6 cellular contexts compared by ENCODE assay signal in the genomic region with DNA sequence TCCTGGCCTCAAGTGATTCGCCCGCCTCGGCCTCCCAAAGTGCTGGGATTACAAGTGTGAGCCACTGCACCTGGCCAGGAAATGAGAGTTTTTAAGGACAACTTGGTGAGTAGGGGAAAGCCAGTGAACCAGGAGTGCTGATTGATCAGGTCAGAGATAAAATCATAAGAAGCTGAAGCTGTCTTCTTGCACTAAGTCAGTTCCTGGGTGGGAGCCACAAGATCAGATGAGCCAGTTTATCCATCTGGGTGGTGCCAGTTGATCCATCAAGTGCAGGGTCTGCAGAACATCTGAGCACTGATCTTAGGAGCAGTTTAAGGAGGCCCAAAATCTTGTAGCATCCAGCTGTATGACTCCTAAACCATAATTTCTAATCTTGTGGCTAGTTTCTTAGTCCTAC. TPM values are rescaled to one million over a fixed set of nuclear protein-coding genes. Genes with fewer than 3 reads are reported as not detected.
DNase-seq lines count a peak whose midpoint lies in the region; ATAC-seq, FAIRE-seq and TF ChIP-seq lines count a peak whose summit lies in the region.
"Not testable (repeated sequence)": the region's sequence is repeated elsewhere in the genome, so short reads cannot be mapped to it uniquely, and the experiment has no call there.

No MANE protein-coding gene starts in this region.

- TF ChIP-seq RAD21 in K562 (CRISPR knock-in tag; conservative IDR thresholded peaks at IDR 0.05 in 1 of 2, IDR thresholded peaks at IDR 0.05 in 1 of 2), result not testable (repeated sequence)

- CTCF ChIA-PET in OCI-LY7 (lab: Charles Lee; ENCODE audit: unreplicated experiment); K562 (lab: Yijun Ruan, JAX; ENCODE audit: low intra/inter-chr PET ratio): not testable (repeated sequence)

- H3K9me2 ChIP-seq in OCI-LY7 (ENCODE audit: insufficient read depth, low read length), result not testable (repeated sequence)

- H3K9me1 ChIP-seq in K562 (ENCODE audit: control insufficient read depth, insufficient read depth, low read length), result not testable (repeated sequence)

- H3K27me3 ChIP-seq in K562 (ENCODE audit: control insufficient read depth in 2 of 2, insufficient read depth in 2 of 2, low read length in 2 of 2); sigmoid colon; thyroid gland: not testable (repeated sequence)

- ATAC-seq in K562, result not testable (repeated sequence)

- peak overlapping the region; percentile 15 for H3K27ac ChIP-seq in OCI-LY7 (ENCODE audit: low read depth, low read length, poor library complexity, severe bottlenecking)
- not testable (repeated sequence) for H3K27ac ChIP-seq in K562 (ENCODE audit: extremely low read depth, low read depth, low read length); sigmoid colon
- peak overlapping the region; percentile 67 to 75 (median 71) for H3K27ac ChIP-seq in thyroid gland

- not testable (repeated sequence) for H3K4me3 ChIP-seq in OCI-LY7 (ENCODE audit: low read depth, low read length, poor library complexity, severe bottlenecking); K562; sigmoid colon; thyroid gland (replicated peaks in 1 of 3)

- DNase-seq in OCI-LY7 (ENCODE audit: low spot score); K562 (ENCODE audit: extremely low read depth in 1 of 4, low spot score in 3 of 4); thyroid gland: not testable (repeated sequence)
- peak; percentile 33 for DNase-seq in activated CD8-positive, alpha-beta memory T cell treated with anti-CD3 and anti-CD28 coated beads, Interleukin-2, amount 50 U/mL, for 48 hours
- peak; percentile 18 for DNase-seq in sigmoid colon

- not testable (repeated sequence) for H3K79me2 ChIP-seq in OCI-LY7 (ENCODE audit: insufficient read depth, low read depth, low read length); K562 (ENCODE audit: control insufficient read depth, insufficient read depth, low read length)

- in situ Hi-C loops in K562 (cut with MboI), result loop anchor here (10.0 kb wide), 1 partner anchor 274 kb away; no protein-coding TSS in a partner anchor

- not testable (repeated sequence) for H4K20me1 ChIP-seq in OCI-LY7 (ENCODE audit: insufficient read depth, low read length); K562 (replicated peaks; ENCODE audit: control insufficient read depth, insufficient read depth, low read length)

- not testable (repeated sequence) for FAIRE-seq in K562 (lab: Jason Lieb, UNC)

- peak overlapping the region in 2 of 3 donors; percentile 69 to 81 for H3K27ac Mint-ChIP-seq in IgD-negative memory B cell

- intact Hi-C loops in OCI-LY7 (cut with micrococcal nuclease; ENCODE audit: unreplicated experiment); K562 (cut with micrococcal nuclease); sigmoid colon (cut with DNase I); thyroid gland (cut with DNase I): not testable (repeated sequence)

- peak overlapping the region in 2 of 4 donors; percentile 36 to 52 for H3K4me3 Mint-ChIP-seq in IgD-negative memory B cell

- peak overlapping the region; percentile 35; the same call in 1 of the 2 replicates for H3K4me2 ChIP-seq in OCI-LY7 (ENCODE audit: low read length)
- H3K4me2 ChIP-seq in K562 (ENCODE audit: insufficient read depth, low read length), result not testable (repeated sequence)

- peaks cover 52 to 65% (median 54%) of the 10 kb centered on the region in 3 donors for H3K4me1 Mint-ChIP-seq in IgD-negative memory B cell

- not testable (repeated sequence) for H3K27me3 Mint-ChIP-seq in IgD-negative memory B cell

- not testable (repeated sequence) for H3K9ac ChIP-seq in K562 (ENCODE audit: insufficient read depth in 1 of 2, low read depth in 2 of 2, low read length in 2 of 2)

- peaks cover 15% of the 10 kb centered on the region for H3K36me3 ChIP-seq in OCI-LY7 (ENCODE audit: insufficient read depth, low read length)
- not testable (repeated sequence) for H3K36me3 ChIP-seq in K562 (ENCODE audit: control insufficient read depth, insufficient read depth, low read length); sigmoid colon; thyroid gland

- H3K4me1 ChIP-seq in OCI-LY7 (ENCODE audit: insufficient read depth, low read length, poor library complexity, severe bottlenecking) (peaks cover 68% of the 10 kb centered on the region), thyroid gland (peaks cover 10 to 28% of the 10 kb centered on the region in 2 donors)
- not testable (repeated sequence) for H3K4me1 ChIP-seq in K562 (replicated peaks in 1 of 2; ENCODE audit: control insufficient read depth in 2 of 2, insufficient read depth in 2 of 2, low read length in 2 of 2); sigmoid colon

- peak overlapping the region; percentile 48; the same call in 1 of the 2 replicates for H2AFZ ChIP-seq in OCI-LY7 (ENCODE audit: low read length)
- not testable (repeated sequence) for H2AFZ ChIP-seq in K562 (ENCODE audit: low read depth, low read length)

- H3K9me3 Mint-ChIP-seq in IgD-negative memory B cell, result not testable (repeated sequence)

- BruUV-seq in OCI-LY7 (replicated peaks; lab: Mats Ljungman, UMichigan); K562 (replicated peaks; lab: Mats Ljungman, UMichigan): not testable (repeated sequence)

- H3K9me3 ChIP-seq in OCI-LY7 (ENCODE audit: low read length), result peaks cover 24% of the 10 kb centered on the region
- H3K9me3 ChIP-seq in K562 (replicated peaks; ENCODE audit: control insufficient read depth, insufficient read depth, low read depth, low read length); sigmoid colon; thyroid gland: not testable (repeated sequence)

- POLR2A ChIA-PET in OCI-LY7 (lab: Charles Lee), result interaction anchor here (0.6 to 1.6 kb wide), 9 partner anchors 22 to 839 kb away, joined by 3 to 4 read pairs (median 3); a partner anchor contains a TSS
- POLR2A ChIA-PET in K562 (lab: Yijun Ruan, JAX), result interaction anchor here (2.0 kb wide), 1 partner anchor 10 kb away, joined by 5 read pairs; no protein-coding TSS in a partner anchor

- WGBS in K562 (ENCODE audit: insufficient coverage, low coverage, missing lambda C conversion rate), result 11% methylated on average over 3 of the region's 3 CpGs
- 91 to 93% methylated on average over 3 of the region's 3 CpGs for WGBS in sigmoid colon, 2 donors
- whole genome bisulfite sequencing in thyroid gland, 2 donors, result 79 to 83% methylated on average over 3 of the region's 3 CpGs

- TF ChIP-seq CTCF in OCI-LY7 (conservative IDR thresholded peaks at IDR 0.05; ENCODE audit: low read length); K562 (IDR thresholded peaks at IDR 0.05 in 2 of 3, conservative IDR thresholded peaks at IDR 0.05 in 1 of 3; ENCODE audit: insufficient read depth in 2 of 3, low read depth in 1 of 3, low read length in 3 of 3); sigmoid colon (IDR thresholded peaks at IDR 0.05); thyroid gland (IDR thresholded peaks at IDR 0.05): not testable (repeated sequence)

- H3K36me3 Mint-ChIP-seq in IgD-negative memory B cell, result not testable (repeated sequence)

- TF ChIP-seq EP300 in K562 (IDR thresholded peaks at IDR 0.05; ENCODE audit: low read length); sigmoid colon (IDR thresholded peaks at IDR 0.05): not testable (repeated sequence)

- not testable (repeated sequence) for TF ChIP-seq POLR2A in K562 (conservative IDR thresholded peaks at IDR 0.05); sigmoid colon (IDR thresholded peaks at IDR 0.05); thyroid gland (IDR thresholded peaks at IDR 0.05)

RNA-seq across cellular contexts. Expression of a gene that starts 39.0 kb away (rescaled TPM):
- polyA plus RNA-seq in IgD-negative memory B cell (12.3 TPM), K562 (2011; rRNA removed) (24.9 and 28.3 TPM in 2 replicates), K562 (2014; fragmentation: Illumina TruSeq; extraction: Trizol) (26.8 and 34.5 TPM in 2 replicates), K562 (2014; fragmentation: Nextera tagmentation; extraction: Ambion mirVana) (10 to 100 TPM; 44.1 to 61.5 TPM), K562 (2014; rRNA removed) (23.5 and 39.6 TPM in 2 replicates), sigmoid colon (10 to 100 TPM in 1 of 3 donors, 1 to 10 TPM in 2; 5.4 to 11.7 (median 9.5) TPM)
- 12.7 and 24.3 TPM in 2 replicates for total RNA-seq in OCI-LY7 (2014; rRNA removed; shearing (Covaris generic))
- total RNA-seq in OCI-LY7 (2022) (23.5 and 28.4 TPM in 2 replicates), K562 (2014; rRNA removed) (18.8 and 20.9 TPM in 2 replicates), K562 (2014; rRNA removed; fragmentation: Illumina TruSeq; extraction: Trizol) (32.8 and 38.7 TPM in 2 replicates), K562 (2015; rRNA removed; fragmentation: Illumina TruSeq; extraction: Trizol) (32.2 and 33.9 TPM in 2 replicates), K562 (2021) (19.9 and 21.6 TPM in 2 replicates), sigmoid colon (10 to 100 TPM; 14.3 to 21.9 (median 15.3) TPM), thyroid gland (10 to 100 TPM; 20.2 to 20.8 (median 20.5) TPM)
- 16.8 and 19.9 TPM in 2 replicates for total RNA-seq in K562 (2011; cell fraction: chromatin; rRNA removed; ENCODE audit: low replicate concordance)
- total RNA-seq in K562 (2011; cell fraction: nucleolus; rRNA removed), result 13.3 and 14.7 TPM in 2 replicates
- 20.2 and 22.2 TPM in 2 replicates for total RNA-seq in K562 (2011; cell fraction: nucleoplasm; rRNA removed)
- polyA plus RNA-seq in K562 (2011; cell fraction: cytosol; rRNA removed), result 19.2 and 21.8 TPM in 2 replicates
- polyA plus RNA-seq in K562 (2011; cell fraction: nucleus; rRNA removed), result 9.8 and 10.3 TPM in 2 replicates
- polyA plus RNA-seq in K562 (2012), result 20.3 and 21.8 TPM in 2 replicates
- polyA minus RNA-seq in K562 (2011; rRNA and poly(A)+ RNA removed), result 30.4 and 36.7 TPM in 2 replicates
- polyA minus RNA-seq in K562 (2011; cell fraction: cytosol; rRNA and poly(A)+ RNA removed), result 9.5 and 10.0 TPM in 2 replicates
- polyA minus RNA-seq in K562 (2011; cell fraction: nucleus; rRNA and poly(A)+ RNA removed), result 9.7 and 11.9 TPM in 2 replicates

RNA-seq across cellular contexts. Expression of a gene that starts 39.1 kb away (rescaled TPM):
- 5.4 TPM for polyA plus RNA-seq in IgD-negative memory B cell
- total RNA-seq in OCI-LY7 (2014; rRNA removed; shearing (Covaris generic)), result 18.0 and 23.8 TPM in 2 replicates
- 21.6 and 24.1 TPM in 2 replicates for total RNA-seq in OCI-LY7 (2022)
- 7.2 and 11.4 TPM in 2 replicates for total RNA-seq in K562 (2011; cell fraction: chromatin; rRNA removed; ENCODE audit: low replicate concordance)
- 5.0 and 7.5 TPM in 2 replicates for total RNA-seq in K562 (2011; cell fraction: nucleolus; rRNA removed)
- total RNA-seq in K562 (2011; cell fraction: nucleoplasm; rRNA removed), result 10.2 and 14.3 TPM in 2 replicates
- total RNA-seq in K562 (2014; rRNA removed), result 26.8 and 32.4 TPM in 2 replicates
- 21.6 and 22.8 TPM in 2 replicates for total RNA-seq in K562 (2014; rRNA removed; fragmentation: Illumina TruSeq; extraction: Trizol)
- total RNA-seq in K562 (2015; rRNA removed; fragmentation: Illumina TruSeq; extraction: Trizol), result 20.8 and 22.7 TPM in 2 replicates
- total RNA-seq in K562 (2021), result 20.4 and 21.9 TPM in 2 replicates
- polyA plus RNA-seq in K562 (2011; rRNA removed), result 16.8 and 19.5 TPM in 2 replicates
- polyA plus RNA-seq in K562 (2011; cell fraction: cytosol; rRNA removed), result 18.2 and 19.9 TPM in 2 replicates
- polyA plus RNA-seq in K562 (2011; cell fraction: nucleus; rRNA removed), result 9.4 and 10.7 TPM in 2 replicates
- 16.7 and 18.2 TPM in 2 replicates for polyA plus RNA-seq in K562 (2012)
- 20.7 and 22.6 TPM in 2 replicates for polyA plus RNA-seq in K562 (2014; fragmentation: Illumina TruSeq; extraction: Trizol)
- 10 to 100 TPM in 1 of 2 experiments, 1 to 10 TPM in 1; 7.0 to 10.9 TPM for polyA plus RNA-seq in K562 (2014; fragmentation: Nextera tagmentation; extraction: Ambion mirVana)
- polyA plus RNA-seq in K562 (2014; rRNA removed), result 19.0 and 22.0 TPM in 2 replicates
- 27.8 and 31.9 TPM in 2 replicates for polyA minus RNA-seq in K562 (2011; rRNA and poly(A)+ RNA removed)
- polyA minus RNA-seq in K562 (2011; cell fraction: cytosol; rRNA and poly(A)+ RNA removed), result 19.7 and 21.1 TPM in 2 replicates
- polyA minus RNA-seq in K562 (2011; cell fraction: nucleus; rRNA and poly(A)+ RNA removed), result 8.9 and 10.6 TPM in 2 replicates
- total RNA-seq in sigmoid colon, result 10 to 100 TPM; 10.0 to 17.8 (median 14.9) TPM
- 10 to 100 TPM in 2 of 3 donors, 1 to 10 TPM in 1; 7.2 to 11.8 (median 10.5) TPM for polyA plus RNA-seq in sigmoid colon
- total RNA-seq in thyroid gland, result 10 to 100 TPM; 15.2 to 24.7 (median 22.3) TPM

RNA-seq across cellular contexts. Expression of a gene that starts 55.9 kb away (rescaled TPM):
- polyA plus RNA-seq in IgD-negative memory B cell (117 TPM), K562 (2011; rRNA removed) (26.2 and 29.0 TPM in 2 replicates), K562 (2014; fragmentation: Illumina TruSeq; extraction: Trizol) (22.0 and 28.0 TPM in 2 replicates), K562 (2014; fragmentation: Nextera tagmentation; extraction: Ambion mirVana) (1 to 10 TPM; 2.9 to 3.5 TPM), K562 (2014; rRNA removed) (23.4 and 24.7 TPM in 2 replicates), sigmoid colon (10 to 100 TPM in 2 of 3 donors, 1 to 10 TPM in 1; 5.5 to 31.2 (median 21.6) TPM)
- 15.1 and 15.7 TPM in 2 replicates for total RNA-seq in OCI-LY7 (2014; rRNA removed; shearing (Covaris generic))
- total RNA-seq in OCI-LY7 (2022) (24.8 and 31.3 TPM in 2 replicates), K562 (2014; rRNA removed) (14.9 and 17.1 TPM in 2 replicates), K562 (2014; rRNA removed; fragmentation: Illumina TruSeq; extraction: Trizol) (13.5 and 15.2 TPM in 2 replicates), K562 (2015; rRNA removed; fragmentation: Illumina TruSeq; extraction: Trizol) (12.2 and 13.5 TPM in 2 replicates), K562 (2021) (13.9 and 18.6 TPM in 2 replicates), sigmoid colon (10 to 100 TPM; 25.1 to 40.4 (median 31.9) TPM), thyroid gland (10 to 100 TPM; 60.2 to 90.4 (median 82.0) TPM)
- total RNA-seq in K562 (2011; cell fraction: chromatin; rRNA removed; ENCODE audit: low replicate concordance), result 17.8 and 19.2 TPM in 2 replicates
- 10.1 and 13.8 TPM in 2 replicates for total RNA-seq in K562 (2011; cell fraction: nucleolus; rRNA removed)
- total RNA-seq in K562 (2011; cell fraction: nucleoplasm; rRNA removed), result 11.7 and 17.1 TPM in 2 replicates
- 19.8 and 19.9 TPM in 2 replicates for polyA plus RNA-seq in K562 (2011; cell fraction: cytosol; rRNA removed)
- polyA plus RNA-seq in K562 (2011; cell fraction: nucleus; rRNA removed), result 18.5 and 19.8 TPM in 2 replicates
- 20.4 and 27.0 TPM in 2 replicates for polyA plus RNA-seq in K562 (2012)
- 15.7 and 16.1 TPM in 2 replicates for polyA minus RNA-seq in K562 (2011; rRNA and poly(A)+ RNA removed)
- 12.2 and 14.1 TPM in 2 replicates for polyA minus RNA-seq in K562 (2011; cell fraction: cytosol; rRNA and poly(A)+ RNA removed)
- polyA minus RNA-seq in K562 (2011; cell fraction: nucleus; rRNA and poly(A)+ RNA removed), result 8.8 and 12.4 TPM in 2 replicates
